1 cellular context compared by ENCODE assay signal in the genomic region with DNA sequence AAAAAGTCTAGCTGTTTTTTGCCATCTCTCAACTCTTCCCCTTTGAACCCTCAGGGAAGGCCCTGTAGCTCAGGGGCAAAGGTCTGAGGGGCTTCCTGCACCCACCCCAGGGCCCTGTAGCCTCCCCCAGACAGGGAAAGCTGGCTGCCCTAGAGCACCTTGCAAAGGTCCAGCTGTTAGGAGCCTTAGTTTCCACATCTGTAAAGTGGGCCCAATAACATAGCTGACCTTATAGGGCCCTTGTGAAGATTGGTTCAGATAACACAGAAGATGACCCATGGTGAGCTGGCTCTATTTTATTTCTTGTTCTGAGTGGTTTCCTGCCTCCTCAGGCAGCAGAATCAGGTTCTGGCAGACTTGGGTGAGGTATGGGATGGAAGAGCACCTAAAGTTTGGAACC.
TF ChIP-seq lines count a peak whose summit lies in the region.

No MANE protein-coding gene starts in this region.

TF ChIP-seq in SK-N-SH treated with all-trans-retinoic acid at 6 μM for 48 hours, 23 proteins besides CTCF, POLR2A, EP300 and RAD21 (continued from another document):
- TF ChIP-seq, protein P1, sequence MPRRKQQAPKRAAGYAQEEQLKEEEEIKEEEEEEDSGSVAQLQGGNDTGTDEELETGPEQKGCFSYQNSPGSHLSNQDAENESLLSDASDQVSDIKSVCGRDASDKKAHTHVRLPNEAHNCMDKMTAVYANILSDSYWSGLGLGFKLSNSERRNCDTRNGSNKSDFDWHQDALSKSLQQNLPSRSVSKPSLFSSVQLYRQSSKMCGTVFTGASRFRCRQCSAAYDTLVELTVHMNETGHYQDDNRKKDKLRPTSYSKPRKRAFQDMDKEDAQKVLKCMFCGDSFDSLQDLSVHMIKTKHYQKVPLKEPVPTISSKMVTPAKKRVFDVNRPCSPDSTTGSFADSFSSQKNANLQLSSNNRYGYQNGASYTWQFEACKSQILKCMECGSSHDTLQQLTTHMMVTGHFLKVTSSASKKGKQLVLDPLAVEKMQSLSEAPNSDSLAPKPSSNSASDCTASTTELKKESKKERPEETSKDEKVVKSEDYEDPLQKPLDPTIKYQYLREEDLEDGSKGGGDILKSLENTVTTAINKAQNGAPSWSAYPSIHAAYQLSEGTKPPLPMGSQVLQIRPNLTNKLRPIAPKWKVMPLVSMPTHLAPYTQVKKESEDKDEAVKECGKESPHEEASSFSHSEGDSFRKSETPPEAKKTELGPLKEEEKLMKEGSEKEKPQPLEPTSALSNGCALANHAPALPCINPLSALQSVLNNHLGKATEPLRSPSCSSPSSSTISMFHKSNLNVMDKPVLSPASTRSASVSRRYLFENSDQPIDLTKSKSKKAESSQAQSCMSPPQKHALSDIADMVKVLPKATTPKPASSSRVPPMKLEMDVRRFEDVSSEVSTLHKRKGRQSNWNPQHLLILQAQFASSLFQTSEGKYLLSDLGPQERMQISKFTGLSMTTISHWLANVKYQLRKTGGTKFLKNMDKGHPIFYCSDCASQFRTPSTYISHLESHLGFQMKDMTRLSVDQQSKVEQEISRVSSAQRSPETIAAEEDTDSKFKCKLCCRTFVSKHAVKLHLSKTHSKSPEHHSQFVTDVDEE (CRISPR knock-in tag; IDR thresholded peaks at IDR 0.05) = no peak
- TF ChIP-seq ZFP3 (CRISPR knock-in tag; IDR thresholded peaks at IDR 0.05) = no peak
- TF ChIP-seq ARNTL (CRISPR knock-in tag; IDR thresholded peaks at IDR 0.05; ENCODE audit: borderline replicate concordance, low read depth) = no peak
- no peak for TF ChIP-seq TOX (CRISPR knock-in tag; IDR thresholded peaks at IDR 0.05; ENCODE audit: borderline replicate concordance)
- no peak for TF ChIP-seq ZC3H10 (CRISPR knock-in tag; IDR thresholded peaks at IDR 0.05)
- TF ChIP-seq GLIS3 (CRISPR knock-in tag; IDR thresholded peaks at IDR 0.05) = no peak
- TF ChIP-seq ZFP30 (CRISPR knock-in tag; IDR thresholded peaks at IDR 0.05) = no peak
- no peak for TF ChIP-seq BACH2 (CRISPR knock-in tag; IDR thresholded peaks at IDR 0.05; ENCODE audit: borderline replicate concordance)
- no peak for TF ChIP-seq PPARA (CRISPR knock-in tag; IDR thresholded peaks at IDR 0.05; ENCODE audit: borderline replicate concordance)
- no peak for TF ChIP-seq RARB (CRISPR knock-in tag; IDR thresholded peaks at IDR 0.05)
